Comparison of ENCODE assay signal across 27 cellular contexts in genomic region chr3:188025555-188025954, GRCh38.
"Had no signal": no experiment of that assay in that cellular context is flagged by ENCODE, and none has a peak within 500 bp of the region (broad histone marks: within the 10 kb centered on the region; RNA-seq: fewer than 3 reads in every experiment).

No MANE protein-coding gene starts in this region.

- H3K4me3 ChIP-seq: esophagus squamous epithelium, heart right ventricle, lower lobe of right lung, psoas muscle, skin epidermis, suprapubic skin, vagina had no signal

- H3K9me3 ChIP-seq: esophagus squamous epithelium, heart right ventricle, lower lobe of right lung, psoas muscle, suprapubic skin, vagina had no signal

- H3K9me3 Mint-ChIP-seq: effector memory CD8-positive, alpha-beta T cell had no signal

- H3K27me3 Mint-ChIP-seq: natural killer cell treated with Interleukin-12 subunit alpha and Interleukin-12 subunit beta and Interleukin-15 and Interleukin-18, amount 100 ng/mL, for 72 hours had no signal

- H3K4me3 Mint-ChIP-seq: effector memory CD8-positive, alpha-beta T cell; immature natural killer cell; natural killer cell treated with Interleukin-12 subunit alpha and Interleukin-12 subunit beta and Interleukin-15 and Interleukin-18, amount 100 ng/mL, for 72 hours; stimulated activated naive CD8-positive, alpha-beta T cell treated with anti-CD3 and anti-CD28 coated beads, Interleukin-15, amount 100 ng/mL, for 72 hours had no signal

- ATAC-seq: effector memory CD8-positive, alpha-beta T cell; heart right ventricle; left ventricle myocardium superior; lower lobe of right lung; natural killer cell treated with Interleukin-12 subunit alpha and Interleukin-12 subunit beta and Interleukin-15 and Interleukin-18, amount 100 ng/mL, for 72 hours; psoas muscle; right cardiac atrium; stimulated activated naive CD8-positive, alpha-beta T cell treated with anti-CD3 and anti-CD28 coated beads, Interleukin-15, amount 100 ng/mL, for 72 hours had no signal

- H3K27ac Mint-ChIP-seq: effector memory CD8-positive, alpha-beta T cell; immature natural killer cell; natural killer cell treated with Interleukin-12 subunit alpha and Interleukin-12 subunit beta and Interleukin-15 and Interleukin-18, amount 100 ng/mL, for 72 hours; stimulated activated naive CD8-positive, alpha-beta T cell treated with anti-CD3 and anti-CD28 coated beads, Interleukin-15, amount 100 ng/mL, for 72 hours had no signal

- FAIRE-seq: endometrium had no signal

- H3K27ac ChIP-seq: esophagus squamous epithelium, heart right ventricle, lower lobe of right lung, psoas muscle, skin epidermis, suprapubic skin, vagina had no signal

- H3K36me3 Mint-ChIP-seq: natural killer cell treated with Interleukin-12 subunit alpha and Interleukin-12 subunit beta and Interleukin-15 and Interleukin-18, amount 100 ng/mL, for 72 hours had no signal

- DNase-seq: cortex of kidney; effector memory CD8-positive, alpha-beta T cell; erythroblast; esophagus squamous epithelium; foreskin melanocyte; glutamatergic neuron; heart right ventricle; hypothalamus; immature natural killer cell; islet precursor cell; kidney glomerular epithelial cell; left ventricle myocardium superior; lower lobe of right lung; nucleus accumbens; psoas muscle; right cardiac atrium; stimulated activated CD4-positive, alpha-beta T cell treated with anti-CD3 and anti-CD28 coated beads, Interleukin-1b, Interleukin-23, amount 100 ng/mL, for 48 hours; stimulated activated CD4-positive, alpha-beta T cell treated with anti-CD3 and anti-CD28 coated beads, Interleukin-4, amount 100 ng/mL, for 1 hour; stimulated activated CD8-positive, alpha-beta memory T cell treated with anti-CD3 and anti-CD28 coated beads, Interleukin-4, amount 100 ng/mL, for 48 hours; stimulated activated naive CD4-positive, alpha-beta T cell; stimulated activated naive CD8-positive, alpha-beta T cell treated with anti-CD3 and anti-CD28 coated beads, Interleukin-15, amount 100 ng/mL, for 72 hours; trophoblast cell had no signal

- H3K4me1 ChIP-seq: psoas muscle, suprapubic skin, vagina had no signal

- H3K36me3 ChIP-seq: esophagus squamous epithelium, heart right ventricle, lower lobe of right lung, suprapubic skin, vagina had no signal

- H3K27me3 ChIP-seq: esophagus squamous epithelium, heart right ventricle, suprapubic skin, vagina had no signal
